In the genomic region with DNA sequence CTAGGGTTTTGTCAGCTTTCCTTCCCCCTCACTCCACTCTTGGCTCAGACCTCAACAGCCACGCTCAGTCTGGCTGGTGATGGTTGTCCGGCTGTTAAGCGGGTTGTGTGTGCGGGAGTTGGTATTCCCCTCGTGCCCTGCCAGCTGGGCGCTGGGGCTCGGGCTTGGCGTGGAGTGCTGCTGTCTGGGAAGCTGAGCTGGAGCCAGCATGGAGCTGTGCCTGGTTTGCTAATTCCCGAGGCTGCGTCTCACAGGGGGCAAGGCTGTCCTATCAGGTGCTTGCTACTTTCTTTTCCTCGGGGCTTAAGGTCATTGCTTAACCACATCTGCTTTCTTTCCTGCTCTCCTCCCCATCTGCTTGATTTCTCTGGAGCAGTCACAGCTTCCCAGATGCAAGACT, we compare ENCODE assay signal across 11 cellular contexts. TPM values are rescaled to one million over a fixed set of nuclear protein-coding genes. Genes with fewer than 3 reads are reported as not detected.
DNase-seq lines count a peak whose midpoint lies in the region; ATAC-seq, FAIRE-seq and TF ChIP-seq lines count a peak whose summit lies in the region.
"Had no signal": no experiment of that assay in that cellular context is flagged by ENCODE, and none has a peak within 500 bp of the region (broad histone marks: within the 10 kb centered on the region; RNA-seq: fewer than 3 reads in every experiment).

No MANE protein-coding gene starts in this region.

- H3K4me3 Mint-ChIP-seq in activated naive CD4-positive, alpha-beta T cell treated with anti-CD3 and anti-CD28 coated beads, Interleukin-2, amount 10 ng/mL, durations not matched to agents 7 days and 5 days: no peak overlapping the region
- H3K4me3 Mint-ChIP-seq: naive thymus-derived CD8-positive, alpha-beta T cell had no signal

- no peak overlapping the region for H3K4me3 ChIP-seq in fibroblast of mammary gland (ENCODE audit: control insufficient read depth, low read depth, low read length)
- H3K4me3 ChIP-seq in aorta (ENCODE audit: low read length in 2 of 2): no peak overlapping the region
- no peak overlapping the region for H3K4me3 ChIP-seq in vagina

- peaks cover 18% of the 10 kb centered on the region for H3K36me3 Mint-ChIP-seq in activated naive CD4-positive, alpha-beta T cell treated with anti-CD3 and anti-CD28 coated beads, Interleukin-2, amount 10 ng/mL, durations not matched to agents 7 days and 5 days

- H3K9me3 ChIP-seq in aorta (ENCODE audit: control insufficient read depth, low read length) (no peaks in the 10 kb centered on the region), vagina (no peaks in the 10 kb centered on the region)

- H3K27me3 ChIP-seq in aorta (ENCODE audit: control insufficient read depth in 1 of 2, insufficient read depth in 2 of 2, low read length in 1 of 2): no peaks in the 10 kb centered on the region
- H3K27me3 ChIP-seq in vagina: no peaks in the 10 kb centered on the region

- CTCF ChIA-PET in activated naive CD4-positive, alpha-beta T cell treated with anti-CD3 and anti-CD28 coated beads, Interleukin-2, amount 10 ng/mL, durations not matched to agents 7 days and 5 days (lab: Charles Lee): no interaction called here

- FAIRE-seq in GM19239 (lab: Jason Lieb, UNC): no peak
- FAIRE-seq: frontal cortex had no signal

- no peaks in the 10 kb centered on the region for H3K27me3 Mint-ChIP-seq in activated naive CD4-positive, alpha-beta T cell treated with anti-CD3 and anti-CD28 coated beads, Interleukin-2, amount 10 ng/mL, durations not matched to agents 7 days and 5 days
- H3K27me3 Mint-ChIP-seq: naive thymus-derived CD8-positive, alpha-beta T cell had no signal

- intact Hi-C loops in aorta (cut with DNase I) (no loop called here), vagina (cut with DNase I) (no loop called here)

- peak; percentile 4 for DNase-seq in activated naive CD4-positive, alpha-beta T cell treated with anti-CD3 and anti-CD28 coated beads, Interleukin-2, amount 10 ng/mL, durations not matched to agents 7 days and 5 days
- no peak for DNase-seq in activated naive CD4-positive, alpha-beta T cell (lab: John Stamatoyannopoulos, UW)
- DNase-seq in fibroblast of mammary gland (ENCODE audit: low read depth) (peak; percentile 75), midbrain (lab: John Stamatoyannopoulos, UW) (peak; percentile 66), aorta (peak; percentile 74 to 87), vagina (ENCODE audit: extremely low spot score in 2 of 2) (no peak), GM19239 (ENCODE audit: insufficient read length, low spot score) (no peak)
- DNase-seq: naive thymus-derived CD8-positive, alpha-beta T cell; NCI-H69 had no signal

- no peaks in the 10 kb centered on the region for H3K4me1 ChIP-seq in aorta (ENCODE audit: control insufficient read depth in 1 of 2, insufficient read depth in 2 of 2, low read length in 2 of 2)
- H3K4me1 ChIP-seq in vagina: peaks cover 13% of the 10 kb centered on the region

- peaks cover 5% of the 10 kb centered on the region for H3K4me1 Mint-ChIP-seq in activated naive CD4-positive, alpha-beta T cell treated with anti-CD3 and anti-CD28 coated beads, Interleukin-2, amount 10 ng/mL, durations not matched to agents 7 days and 5 days

- H3K27ac ChIP-seq in aorta (ENCODE audit: low read depth in 1 of 2, low read length in 2 of 2) (no peak overlapping the region), vagina (no peak overlapping the region)

- H3K27ac Mint-ChIP-seq in activated naive CD4-positive, alpha-beta T cell treated with anti-CD3 and anti-CD28 coated beads, Interleukin-2, amount 10 ng/mL, durations not matched to agents 7 days and 5 days: no peak overlapping the region

- H3K36me3 ChIP-seq in aorta (ENCODE audit: control insufficient read depth in 1 of 2, insufficient read depth in 2 of 2, low read length in 1 of 2) (no peaks in the 10 kb centered on the region), vagina (peaks cover 0 to 10% of the 10 kb centered on the region in 2 donors)

- TF ChIP-seq CTCF in fibroblast of mammary gland (conservative IDR thresholded peaks at IDR 0.05; ENCODE audit: control insufficient read depth, insufficient read depth, low read depth, low read length) (no peak), vagina (IDR thresholded peaks at IDR 0.05) (no peak)

- peak; percentile 31 for ATAC-seq in aorta (ENCODE audit: low FRiP score)
- no peak for ATAC-seq in GM19351 (IDR thresholded peaks at IDR 0.05; ENCODE audit: unreplicated experiment)
- ATAC-seq: naive thymus-derived CD8-positive, alpha-beta T cell had no signal

- no peak for TF ChIP-seq POLR2A in vagina (IDR thresholded peaks at IDR 0.05)

- WGBS in aorta, 2 donors: 9 to 11% methylated on average over 11 of the region's 11 CpGs

- no peaks in the 10 kb centered on the region for H3K9me3 Mint-ChIP-seq in activated naive CD4-positive, alpha-beta T cell treated with anti-CD3 and anti-CD28 coated beads, Interleukin-2, amount 10 ng/mL, durations not matched to agents 7 days and 5 days
- H3K9me3 Mint-ChIP-seq: naive thymus-derived CD8-positive, alpha-beta T cell had no signal

RNA-seq across cellular contexts. Expression of gene PDIA5, which starts 29.9 kb away (rescaled TPM):
- total RNA-seq in aorta (10 to 100 TPM; 38.4 to 50.4 TPM), vagina (18.9 TPM)
- polyA plus RNA-seq in aorta: 10 to 100 TPM in 1 of 2 donors, 1 to 10 TPM in 1; 8.6 to 22.3 TPM

Comparison
In these comparisons a context has a peak if more than half of its experiments do, and no peak if none do; other contexts are left out.
1. DNase-seq: peak in activated naive CD4-positive, alpha-beta T cell treated with anti-CD3 and anti-CD28 coated beads, Interleukin-2, amount 10 ng/mL, durations not matched to agents 7 days and 5 days (single experiment), fibroblast of mammary gland (single experiment), midbrain (single experiment) and aorta (2 of 2); none in activated naive CD4-positive, alpha-beta T cell (0 of 4), vagina (0 of 2) and GM19239 (single experiment).